In the genomic region with DNA sequence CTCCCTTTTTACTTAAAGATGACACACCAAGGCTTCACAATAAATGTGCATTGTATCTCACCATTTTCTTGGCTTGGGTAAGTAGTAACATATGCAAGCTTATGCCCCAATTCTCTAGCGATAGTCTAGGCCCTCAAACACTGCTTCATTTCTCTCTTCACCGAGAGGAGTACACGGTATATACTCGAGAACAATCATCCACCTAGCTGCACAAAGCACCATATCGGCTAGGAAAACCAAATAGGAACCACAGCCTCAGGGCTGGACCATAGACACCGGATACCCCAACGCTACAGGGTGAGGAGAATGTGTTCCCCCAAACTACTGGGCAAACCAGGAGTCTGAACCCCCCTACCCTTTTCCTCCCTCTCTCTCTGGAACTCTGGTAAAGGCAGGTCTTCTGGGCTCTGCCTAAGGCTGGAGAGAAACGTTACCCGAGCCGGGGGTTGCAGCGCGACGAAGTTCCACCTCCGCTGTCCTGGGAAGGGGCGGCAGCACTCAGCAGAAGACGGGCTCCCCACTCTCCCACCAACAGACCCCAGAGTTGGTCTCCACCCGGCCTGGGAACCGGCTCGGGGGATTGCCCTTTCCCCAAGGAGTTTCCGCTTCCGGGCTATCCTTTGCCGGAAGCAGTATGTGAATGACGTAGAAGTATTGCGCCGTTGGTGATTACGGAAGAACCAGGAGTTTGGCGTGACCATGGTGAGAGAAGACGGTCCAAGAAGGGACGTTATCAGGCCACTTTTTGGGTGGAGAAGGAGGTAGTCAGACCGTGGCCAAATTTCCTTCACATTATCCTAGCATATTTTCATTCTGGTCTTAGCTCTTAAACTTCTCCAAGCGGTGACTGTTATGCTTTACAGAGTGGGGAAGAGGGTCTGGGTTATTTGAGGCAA, we compare ENCODE assay signal across 8 cellular contexts. TPM values are rescaled to one million over a fixed set of nuclear protein-coding genes. Genes with fewer than 3 reads are reported as not detected.
DNase-seq lines count a peak whose midpoint lies in the region; ATAC-seq and TF ChIP-seq lines count a peak whose summit lies in the region.

A gene with protein sequence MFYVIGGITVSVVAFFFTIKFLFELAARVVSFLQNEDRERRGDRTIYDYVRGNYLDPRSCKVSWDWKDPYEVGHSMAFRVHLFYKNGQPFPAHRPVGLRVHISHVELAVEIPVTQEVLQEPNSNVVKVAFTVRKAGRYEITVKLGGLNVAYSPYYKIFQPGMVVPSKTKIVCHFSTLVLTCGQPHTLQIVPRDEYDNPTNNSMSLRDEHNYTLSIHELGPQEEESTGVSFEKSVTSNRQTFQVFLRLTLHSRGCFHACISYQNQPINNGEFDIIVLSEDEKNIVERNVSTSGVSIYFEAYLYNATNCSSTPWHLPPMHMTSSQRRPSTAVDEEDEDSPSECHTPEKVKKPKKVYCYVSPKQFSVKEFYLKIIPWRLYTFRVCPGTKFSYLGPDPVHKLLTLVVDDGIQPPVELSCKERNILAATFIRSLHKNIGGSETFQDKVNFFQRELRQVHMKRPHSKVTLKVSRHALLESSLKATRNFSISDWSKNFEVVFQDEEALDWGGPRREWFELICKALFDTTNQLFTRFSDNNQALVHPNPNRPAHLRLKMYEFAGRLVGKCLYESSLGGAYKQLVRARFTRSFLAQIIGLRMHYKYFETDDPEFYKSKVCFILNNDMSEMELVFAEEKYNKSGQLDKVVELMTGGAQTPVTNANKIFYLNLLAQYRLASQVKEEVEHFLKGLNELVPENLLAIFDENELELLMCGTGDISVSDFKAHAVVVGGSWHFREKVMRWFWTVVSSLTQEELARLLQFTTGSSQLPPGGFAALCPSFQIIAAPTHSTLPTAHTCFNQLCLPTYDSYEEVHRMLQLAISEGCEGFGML (minus strand): TSS at position 582 of the 896 bp plus-strand sequence. CDS start 27,465 bp downstream, outside the sequence.
A gene with protein sequence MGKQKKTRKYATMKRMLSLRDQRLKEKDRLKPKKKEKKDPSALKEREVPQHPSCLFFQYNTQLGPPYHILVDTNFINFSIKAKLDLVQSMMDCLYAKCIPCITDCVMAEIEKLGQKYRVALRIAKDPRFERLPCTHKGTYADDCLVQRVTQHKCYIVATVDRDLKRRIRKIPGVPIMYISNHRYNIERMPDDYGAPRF (plus strand): TSS at position 646 of the 896 bp plus-strand sequence. CDS start 54 bp downstream, at position 700.

- H3K9me3 ChIP-seq in colonic mucosa (no peaks in the 10 kb centered on the region), left lung (no peaks in the 10 kb centered on the region)

- peaks cover 4% of the 10 kb centered on the region for H3K36me3 ChIP-seq in colonic mucosa
- H3K36me3 ChIP-seq in left lung = peaks cover 0 to 27% of the 10 kb centered on the region in 2 donors

- H3K27me3 ChIP-seq in colonic mucosa = no peaks in the 10 kb centered on the region
- no peaks in the 10 kb centered on the region for H3K27me3 ChIP-seq in left lung

- ATAC-seq in HG03280 (IDR thresholded peaks at IDR 0.05; ENCODE audit: unreplicated experiment) (peak; percentile 97), left lung (peak; percentile 99)

- intact Hi-C loops in colonic mucosa (cut with DNase I) = no loop called here
- intact Hi-C loops in left lung (cut with DNase I) = no loop called here

- peaks cover 17% of the 10 kb centered on the region for H3K4me1 ChIP-seq in colonic mucosa
- peaks cover 22 to 41% of the 10 kb centered on the region in 2 donors for H3K4me1 ChIP-seq in left lung

- H3K27ac ChIP-seq in colonic mucosa = peak within 1 kb of the TSS; percentile 52
- H3K27ac ChIP-seq in left lung = peak within 1 kb of the TSS; percentile 60 to 88

- peak; percentile 82 for DNase-seq in activated CD4-positive, CD25-positive, alpha-beta regulatory T cell treated with anti-CD3 and anti-CD28 coated beads, Interleukin-2, amount 50 U/mL, for 16 hours (ENCODE audit: low read depth, low spot score)
- DNase-seq in activated CD4-positive, CD25-positive, alpha-beta regulatory T cell (lab: John Stamatoyannopoulos, UW) = no peak
- peak; percentile 92 for DNase-seq in colonic mucosa
- peak; percentile 82 to 86 for DNase-seq in left lung
- DNase-seq in stimulated activated CD4-positive, alpha-beta T cell treated with anti-CD3 and anti-CD28 coated beads, Interleukin-4, amount 100 ng/mL, for 24 hours = peak; percentile 86
- no peak for DNase-seq in NCI-H2171 (lab: John Stamatoyannopoulos, UW)

- TF ChIP-seq CTCF in WI38 (IDR thresholded peaks at IDR 0.05; ENCODE audit: low read depth, low read length) = no peak
- TF ChIP-seq CTCF in colonic mucosa (IDR thresholded peaks at IDR 0.05) = no peak
- TF ChIP-seq CTCF in left lung (IDR thresholded peaks at IDR 0.05) = no peak

- peak within 1 kb of the TSS; percentile 100 for H3K4me3 ChIP-seq in WI38 (ENCODE audit: low read depth, low read length)
- H3K4me3 ChIP-seq in colonic mucosa = peak within 1 kb of the TSS; percentile 56
- peak within 1 kb of the TSS; percentile 77 to 86 for H3K4me3 ChIP-seq in left lung

- H3K9ac ChIP-seq in colonic mucosa (ENCODE audit: low read depth in 2 of 2, low read length in 2 of 2) = peak within 1 kb of the TSS; percentile 74 to 86

RNA-seq across cellular contexts. Expression of the first gene that starts in this region (rescaled TPM):
- total RNA-seq in colonic mucosa (10 to 100 TPM; 37.2 to 37.5 TPM), left lung (10 to 100 TPM; 34.3 to 42.6 TPM)

RNA-seq across cellular contexts. Expression of the second gene that starts in this region (rescaled TPM):
- total RNA-seq in colonic mucosa = 10 to 100 TPM; 40.3 to 42.2 TPM
- total RNA-seq in left lung = 10 to 100 TPM; 48.9 to 50.3 TPM

Comparison
In these comparisons a context has a peak if more than half of its experiments do, and no peak if none do; other contexts are left out.
1. DNase-seq: peak in activated CD4-positive, CD25-positive, alpha-beta regulatory T cell treated with anti-CD3 and anti-CD28 coated beads, Interleukin-2, amount 50 U/mL, for 16 hours (single experiment), colonic mucosa (single experiment), left lung (2 of 2) and stimulated activated CD4-positive, alpha-beta T cell treated with anti-CD3 and anti-CD28 coated beads, Interleukin-4, amount 100 ng/mL, for 24 hours (single experiment); none in activated CD4-positive, CD25-positive, alpha-beta regulatory T cell (0 of 4) and NCI-H2171 (single experiment).
2. Peak in every context shown above with its lines, with median percentiles within 50 percentile points of each other: H3K4me3 ChIP-seq.